In genomic region chr2:62550466-62550865, GRCh38 we compare ENCODE assay signal across 20 cellular contexts. TPM values are rescaled to one million over a fixed set of nuclear protein-coding genes. Genes with fewer than 3 reads are reported as not detected.
A peak's percentile ranks its signal among the peaks of the same experiment; 100 is the strongest.
DNase-seq lines count a peak whose midpoint lies in the region; ATAC-seq, FAIRE-seq and TF ChIP-seq lines count a peak whose summit lies in the region.
"Had no signal": no experiment of that assay in that cellular context is flagged by ENCODE, and none has a peak within 500 bp of the region (broad histone marks: within the 10 kb centered on the region; RNA-seq: fewer than 3 reads in every experiment).

No MANE protein-coding gene starts in this region.

- no peaks in the 10 kb centered on the region for H3K36me3 ChIP-seq in IMR-90 (ENCODE audit: control insufficient read depth, insufficient read depth, low read length)

- TF ChIP-seq POLR2A in IMR-90 (IDR thresholded peaks at IDR 0.05; ENCODE audit: low read depth, low read length), result no peak

- H2AK5ac ChIP-seq in IMR-90 (ENCODE audit: low read depth, low read length), result no peak overlapping the region

- H2BK5ac ChIP-seq in IMR-90 (ENCODE audit: low read depth, low read length, poor library complexity, severe bottlenecking), result no peak overlapping the region

- no CpG with 5 or more reads among the region's 2 CpGs for WGBS in IMR-90 (ENCODE audit: extremely low coverage in 2 of 2, insufficient read length in 1 of 2), 2 experiments

- CTCF ChIA-PET in IMR-90 (lab: Yijun Ruan, JAX), result no interaction called here
- CTCF ChIA-PET in activated CD4-positive, alpha-beta memory T cell treated with anti-CD3 and anti-CD28 coated beads for 36 hours (lab: Charles Lee), result no interaction called here

- H3K4me3 ChIP-seq in IMR-90 (ENCODE audit: insufficient read depth, low read depth, low read length) (no peak overlapping the region), choroid plexus epithelial cell (ENCODE audit: low read depth, low read length) (no peak overlapping the region)
- H3K4me3 ChIP-seq: GM12878 had no signal

- no peak overlapping the region for H2AFZ ChIP-seq in IMR-90 (replicated peaks; ENCODE audit: low read length, poor library complexity)

- H2AK9ac ChIP-seq in IMR-90 (replicated peaks; ENCODE audit: low read depth, low read length, poor library complexity), result no peak overlapping the region

- peak; percentile 54 for ATAC-seq in IMR-90 (ENCODE audit: low read depth)
- ATAC-seq: GM12878 had no signal

- no peak overlapping the region for H3K4ac ChIP-seq in IMR-90 (ENCODE audit: low read depth, low read length)

- H3K14ac ChIP-seq in IMR-90 (replicated peaks; ENCODE audit: low read depth, low read length), result no peak overlapping the region

- H3K9ac ChIP-seq in IMR-90 (ENCODE audit: low read depth, low read length), result no peak overlapping the region

- H3K27me3 ChIP-seq in IMR-90 (ENCODE audit: control insufficient read depth, insufficient read depth, low read length), result no peaks in the 10 kb centered on the region

- DNase-seq in EL (peak; percentile 67), IMR-90 (peak; percentile 26), choroid plexus epithelial cell (ENCODE audit: low read depth) (peak; percentile 21), urothelium cell line (ENCODE audit: low spot score) (no peak), NCI-H345 (lab: John Stamatoyannopoulos, UW) (no peak), NCI-H524 (lab: John Stamatoyannopoulos, UW) (no peak)
- no peak for DNase-seq in activated CD4-positive, alpha-beta memory T cell treated with anti-CD3 and anti-CD28 coated beads for 36 hours
- DNase-seq: C1 segment of cervical spinal cord; CD8-positive, alpha-beta memory T cell; DMS79; GDM1; H9; NCI-H1105; NCI-H2081; NCI-H510A treated with DMSO at 0.1 percent for 48 hours; NCI-H82; OCI-M1; Right ventricle myocardium superior had no signal

- H2BK20ac ChIP-seq in IMR-90 (ENCODE audit: low read depth, low read length), result no peak overlapping the region

- no peak overlapping the region for H2BK120ac ChIP-seq in IMR-90 (ENCODE audit: low read depth, low read length)

- H2BK15ac ChIP-seq in IMR-90 (ENCODE audit: low read depth, low read length), result no peak overlapping the region

- no TSS peak for BruUV-seq in IMR-90 (replicated peaks; lab: Mats Ljungman, UMichigan)

- no peaks in the 10 kb centered on the region for H3K9me3 ChIP-seq in IMR-90 (ENCODE audit: control insufficient read depth, insufficient read depth, low read length)

- H4K91ac ChIP-seq in IMR-90 (ENCODE audit: insufficient read depth, low read depth, low read length), result no peak overlapping the region

- dilution Hi-C loops in IMR-90 (cut with HindIII; ENCODE audit: low sequenced_read_pairs, unreplicated experiment), result no loop called here

- in situ Hi-C loops in IMR-90 (cut with MboI; ENCODE audit: low sequenced_read_pairs), result no loop called here

- no peaks in the 10 kb centered on the region for H3K36me3 Mint-ChIP-seq in activated CD4-positive, alpha-beta memory T cell treated with anti-CD3 and anti-CD28 coated beads for 36 hours

- POLR2A ChIA-PET in IMR-90 (lab: Charles Lee; ENCODE audit: unreplicated experiment), result no interaction called here
- POLR2A ChIA-PET in activated CD4-positive, alpha-beta memory T cell treated with anti-CD3 and anti-CD28 coated beads for 36 hours (lab: Charles Lee), result no interaction called here

- H4K20me1 ChIP-seq in IMR-90 (ENCODE audit: insufficient read depth, low read length), result no peaks in the 10 kb centered on the region

- H3K4me1 Mint-ChIP-seq in activated CD4-positive, alpha-beta memory T cell treated with anti-CD3 and anti-CD28 coated beads for 36 hours (ENCODE audit: low read depth), result no peaks in the 10 kb centered on the region
- H3K4me1 Mint-ChIP-seq: CD8-positive, alpha-beta memory T cell; H9 had no signal

- H3K9me3 Mint-ChIP-seq in activated CD4-positive, alpha-beta memory T cell treated with anti-CD3 and anti-CD28 coated beads for 36 hours, result no peaks in the 10 kb centered on the region
- H3K9me3 Mint-ChIP-seq: H9 had no signal

- no peak for TF ChIP-seq RAD21 in IMR-90 (IDR thresholded peaks at IDR 0.05; ENCODE audit: low read length)

- H4K8ac ChIP-seq in IMR-90 (ENCODE audit: low read depth in 2 of 2, low read length in 2 of 2), result no peak overlapping the region

- intact Hi-C loops in IMR-90 (cut with micrococcal nuclease), result no loop called here
- intact Hi-C loops in activated CD4-positive, alpha-beta memory T cell treated with anti-CD3 and anti-CD28 coated beads for 36 hours (cut with micrococcal nuclease), result no loop called here

- no peak overlapping the region for H3K23ac ChIP-seq in IMR-90 (ENCODE audit: low read depth, low read length)

- no peak overlapping the region for H3K27ac ChIP-seq in IMR-90 (ENCODE audit: insufficient read depth, low read length)
- H3K27ac ChIP-seq: HL-60 had no signal

- no peaks in the 10 kb centered on the region for H3K9me1 ChIP-seq in IMR-90 (ENCODE audit: insufficient read depth, low read length)

- no peak overlapping the region for H3K4me2 ChIP-seq in IMR-90 (ENCODE audit: low read depth, low read length)

- no peak overlapping the region for H3K4me3 Mint-ChIP-seq in activated CD4-positive, alpha-beta memory T cell treated with anti-CD3 and anti-CD28 coated beads for 36 hours
- H3K4me3 Mint-ChIP-seq: CD8-positive, alpha-beta memory T cell; H9 had no signal

- TF ChIP-seq CTCF in IMR-90 (conservative IDR thresholded peaks at IDR 0.05; ENCODE audit: low read depth, low read length), result no peak
- TF ChIP-seq CTCF in choroid plexus epithelial cell (conservative IDR thresholded peaks at IDR 0.05; ENCODE audit: low read depth, low read length), result no peak

- H4K5ac ChIP-seq in IMR-90 (ENCODE audit: low read depth, low read length), result no peak overlapping the region

- H3K18ac ChIP-seq in IMR-90 (ENCODE audit: low read depth, low read length), result no peak overlapping the region

- H3K27me3 Mint-ChIP-seq in activated CD4-positive, alpha-beta memory T cell treated with anti-CD3 and anti-CD28 coated beads for 36 hours, result peaks cover 7% of the 10 kb centered on the region

- FAIRE-seq in urothelium cell line (lab: Jason Lieb, UNC), result peak; percentile 9
- FAIRE-seq: GM12878 had no signal

- no peak overlapping the region for H3K27ac Mint-ChIP-seq in activated CD4-positive, alpha-beta memory T cell treated with anti-CD3 and anti-CD28 coated beads for 36 hours
- H3K27ac Mint-ChIP-seq: CD8-positive, alpha-beta memory T cell; H9 had no signal

- no peaks in the 10 kb centered on the region for H3K79me1 ChIP-seq in IMR-90 (ENCODE audit: low read depth in 1 of 2, low read length in 2 of 2)

- no peak overlapping the region for H3K56ac ChIP-seq in IMR-90 (ENCODE audit: extremely low read depth, insufficient read depth, low read length)

- H3K4me1 ChIP-seq in IMR-90 (ENCODE audit: control insufficient read depth, insufficient read depth, low read length), result no peaks in the 10 kb centered on the region

TF ChIP-seq in IMR-90, 13 proteins besides CTCF, POLR2A, EP300 and RAD21:
- TF ChIP-seq NFE2L2 (IDR thresholded peaks at IDR 0.05; ENCODE audit: low read depth, low read length), result no peak
- no peak for TF ChIP-seq MXI1 (IDR thresholded peaks at IDR 0.05; ENCODE audit: borderline replicate concordance, low read depth, low read length)
- no peak for TF ChIP-seq ELK1 (IDR thresholded peaks at IDR 0.05; ENCODE audit: borderline replicate concordance, low read depth, low read length)
- TF ChIP-seq RFX5 (IDR thresholded peaks at IDR 0.05; ENCODE audit: low read depth, low read length), result no peak

RNA-seq across cellular contexts. Expression of gene TMEM17, which starts 44.5 kb away (rescaled TPM):
- total RNA-seq in IMR-90 (2012; rRNA removed), result 1.3 and 2.2 TPM in 2 replicates
- 1.2 and 1.8 TPM in 2 replicates for polyA plus RNA-seq in IMR-90 (2012; rRNA removed)
- polyA plus RNA-seq in IMR-90 (2012; cell fraction: cytosol; rRNA removed), result 0.62 and 0.76 TPM in 2 replicates
- 0.34 and 2.2 TPM in 2 replicates for polyA plus RNA-seq in IMR-90 (2012; cell fraction: nucleus; rRNA removed; ENCODE audit: low replicate concordance)
- under 1 TPM in 1 of 2 experiments, not detected in 1; 0.24 TPM for total RNA-seq in activated CD4-positive, alpha-beta memory T cell treated with anti-CD3 and anti-CD28 coated beads for 36 hours
- polyA plus RNA-seq: CD8-positive, alpha-beta memory T cell had no signal

Comparison
In these comparisons a context has a peak if more than half of its experiments do, and no peak if none do; other contexts are left out.
1. DNase-seq: peak in EL (single experiment), IMR-90 (single experiment) and choroid plexus epithelial cell (single experiment); none in urothelium cell line (single experiment), NCI-H345 (single experiment), NCI-H524 (0 of 2) and activated CD4-positive, alpha-beta memory T cell treated with anti-CD3 and anti-CD28 coated beads for 36 hours (single experiment).